ENCODE assay signal across 15 cellular contexts in genomic region chr6:15263780-15264374, GRCh38. TPM values are rescaled to one million over a fixed set of nuclear protein-coding genes. Genes with fewer than 3 reads are reported as not detected.
A peak's percentile ranks its signal among the peaks of the same experiment; 100 is the strongest.
DNase-seq lines count a peak whose midpoint lies in the region; ATAC-seq and TF ChIP-seq lines count a peak whose summit lies in the region.
"Had no signal": no experiment of that assay in that cellular context is flagged by ENCODE, and none has a peak within 500 bp of the region (broad histone marks: within the 10 kb centered on the region; RNA-seq: fewer than 3 reads in every experiment).

No MANE protein-coding gene starts in this region.

- POLR2A ChIA-PET in WTC11 (lab: Charles Lee) = no interaction called here

- CTCF ChIA-PET in WTC11 (lab: Charles Lee) = interaction anchor here (0.6 kb wide), 1 partner anchor 11 kb away, joined by 3 read pairs; no protein-coding TSS in a partner anchor

- peak overlapping the region; percentile 68 for H3K27ac ChIP-seq in substantia nigra (ENCODE audit: low read depth, low read length, poor library complexity, severe bottlenecking)
- H3K27ac ChIP-seq: thyroid gland, WERI-Rb-1 had no signal

- H3K4me1 Mint-ChIP-seq in activated T-cell treated with anti-CD3 and anti-CD28 coated beads, Interleukin-2, amount 50 U/mL, for 4 hours (ENCODE audit: low read depth) = peaks cover 90% of the 10 kb centered on the region
- H3K4me1 Mint-ChIP-seq in WTC11 (peaks cover 97% of the 10 kb centered on the region), glutamatergic neuron (ENCODE audit: low read depth, unreplicated experiment) (peaks cover 76% of the 10 kb centered on the region)

- no peak for TF ChIP-seq POLR2A in erythroblast (IDR thresholded peaks at IDR 0.05; ENCODE audit: low read length)

- H3K4me3 Mint-ChIP-seq in activated T-cell treated with anti-CD3 and anti-CD28 coated beads, Interleukin-2, amount 50 U/mL, for 4 hours = peak overlapping the region; percentile 39
- H3K4me3 Mint-ChIP-seq in WTC11 (peak overlapping the region; percentile 61), glutamatergic neuron (ENCODE audit: unreplicated experiment) (peak overlapping the region; percentile 86)

- peaks cover 7% of the 10 kb centered on the region for H3K36me3 Mint-ChIP-seq in activated T-cell treated with anti-CD3 and anti-CD28 coated beads, Interleukin-2, amount 50 U/mL, for 4 hours (ENCODE audit: insufficient read depth)
- H3K36me3 Mint-ChIP-seq in WTC11 (peaks cover 3% of the 10 kb centered on the region; the same call in 1 of the 2 replicates), glutamatergic neuron (ENCODE audit: unreplicated experiment) (no peaks in the 10 kb centered on the region)

- ATAC-seq in activated T-cell treated with anti-CD3 and anti-CD28 coated beads, Interleukin-2, amount 50 U/mL, for 4 hours = no peak
- ATAC-seq in WTC11 (no peak), HG02884 (IDR thresholded peaks at IDR 0.05; ENCODE audit: unreplicated experiment) (no peak)

- peak overlapping the region; percentile 92 for H3K27ac Mint-ChIP-seq in WTC11
- H3K27ac Mint-ChIP-seq in glutamatergic neuron (ENCODE audit: unreplicated experiment) = peak overlapping the region; percentile 98

- no peaks in the 10 kb centered on the region for H3K9me3 Mint-ChIP-seq in activated T-cell treated with anti-CD3 and anti-CD28 coated beads, Interleukin-2, amount 50 U/mL, for 4 hours
- H3K9me3 Mint-ChIP-seq in WTC11 = no peaks in the 10 kb centered on the region
- H3K9me3 Mint-ChIP-seq in glutamatergic neuron (ENCODE audit: unreplicated experiment) = peaks cover 8% of the 10 kb centered on the region

- TF ChIP-seq CTCF in WTC11 (IDR thresholded peaks at IDR 0.05) (no peak), glutamatergic neuron (IDR thresholded peaks at IDR 0.05; ENCODE audit: partially characterized antibody, unreplicated experiment) (no peak)

- H3K27me3 Mint-ChIP-seq in activated T-cell treated with anti-CD3 and anti-CD28 coated beads, Interleukin-2, amount 50 U/mL, for 4 hours (ENCODE audit: low read depth) = no peaks in the 10 kb centered on the region
- H3K27me3 Mint-ChIP-seq in WTC11 (ENCODE audit: low read depth) (no peaks in the 10 kb centered on the region), glutamatergic neuron (ENCODE audit: unreplicated experiment) (peaks cover 4% of the 10 kb centered on the region)

- DNase-seq in activated T-cell treated with anti-CD3 and anti-CD28 coated beads, Interleukin-2, amount 50 U/mL, for 4 hours = no peak
- no peak for DNase-seq in activated T-cell treated with anti-CD3 and anti-CD28 coated beads, Interleukin-2, amount 50 U/mL, for 1 hour
- DNase-seq in WTC11 (ENCODE audit: low spot score) = no peak
- no peak for DNase-seq in glutamatergic neuron
- no peak for DNase-seq in substantia nigra (lab: John Stamatoyannopoulos, UW)
- no peak for DNase-seq in erythroblast (lab: John Stamatoyannopoulos, UW)
- no peak for DNase-seq in NCI-H748 (lab: John Stamatoyannopoulos, UW; ENCODE audit: unreplicated experiment)
- DNase-seq: dermis blood vessel endothelial cell; DMS153; NCI-H2081 treated with DMSO at 0.1 percent for 48 hours; posterior cingulate gyrus; stimulated activated CD4-positive, alpha-beta T cell treated with anti-CD3 and anti-CD28 coated beads, Interleukin-15, amount 100 ng/mL, for 24 hours; thyroid gland; WERI-Rb-1 had no signal

TF ChIP-seq in WTC11, 78 proteins besides CTCF, POLR2A, EP300 and RAD21:
- TF ChIP-seq TEAD1 (CRISPR knock-in tag; IDR thresholded peaks at IDR 0.05) = no peak
- TF ChIP-seq MLX (CRISPR knock-in tag; IDR thresholded peaks at IDR 0.05) = no peak
- TF ChIP-seq, protein P1, sequence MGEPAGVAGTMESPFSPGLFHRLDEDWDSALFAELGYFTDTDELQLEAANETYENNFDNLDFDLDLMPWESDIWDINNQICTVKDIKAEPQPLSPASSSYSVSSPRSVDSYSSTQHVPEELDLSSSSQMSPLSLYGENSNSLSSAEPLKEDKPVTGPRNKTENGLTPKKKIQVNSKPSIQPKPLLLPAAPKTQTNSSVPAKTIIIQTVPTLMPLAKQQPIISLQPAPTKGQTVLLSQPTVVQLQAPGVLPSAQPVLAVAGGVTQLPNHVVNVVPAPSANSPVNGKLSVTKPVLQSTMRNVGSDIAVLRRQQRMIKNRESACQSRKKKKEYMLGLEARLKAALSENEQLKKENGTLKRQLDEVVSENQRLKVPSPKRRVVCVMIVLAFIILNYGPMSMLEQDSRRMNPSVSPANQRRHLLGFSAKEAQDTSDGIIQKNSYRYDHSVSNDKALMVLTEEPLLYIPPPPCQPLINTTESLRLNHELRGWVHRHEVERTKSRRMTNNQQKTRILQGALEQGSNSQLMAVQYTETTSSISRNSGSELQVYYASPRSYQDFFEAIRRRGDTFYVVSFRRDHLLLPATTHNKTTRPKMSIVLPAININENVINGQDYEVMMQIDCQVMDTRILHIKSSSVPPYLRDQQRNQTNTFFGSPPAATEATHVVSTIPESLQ (CRISPR knock-in tag; IDR thresholded peaks at IDR 0.05) = no peak
- TF ChIP-seq RELA (CRISPR knock-in tag; IDR thresholded peaks at IDR 0.05; ENCODE audit: borderline replicate concordance) = no peak

RNA-seq across cellular contexts. Expression of gene JARID2, which starts 18.0 kb away (rescaled TPM):
- total RNA-seq in activated T-cell treated with anti-CD3 and anti-CD28 coated beads, Interleukin-2, amount 50 U/mL, for 4 hours = 10 to 100 TPM; 32.6 to 43.6 (median 37.2) TPM
- total RNA-seq in WTC11 (2021) = 166 to 180 TPM (median 167 TPM) in 3 replicates
- total RNA-seq in glutamatergic neuron (ENCODE audit: unreplicated experiment) = 83.8 TPM
